8 cellular contexts compared by ENCODE assay signal in genomic region chr1:199272690-199273089, GRCh38.
A peak's percentile ranks its signal among the peaks of the same experiment; 100 is the strongest.
DNase-seq lines count a peak whose midpoint lies in the region; ATAC-seq and TF ChIP-seq lines count a peak whose summit lies in the region.

No MANE protein-coding gene starts in this region.

- POLR2A ChIA-PET in A673 (lab: Charles Lee; ENCODE audit: low non-redundant PET) = no interaction called here
- POLR2A ChIA-PET in CD8-positive, alpha-beta memory T cell (lab: Charles Lee) = no interaction called here

- H3K36me3 Mint-ChIP-seq in CD8-positive, alpha-beta memory T cell = no peaks in the 10 kb centered on the region
- no peaks in the 10 kb centered on the region for H3K36me3 Mint-ChIP-seq in glutamatergic neuron (ENCODE audit: unreplicated experiment)

- no peak for TF ChIP-seq POLR2A in body of pancreas (IDR thresholded peaks at IDR 0.05)

- 0 to 23% methylated on average over 3 of the region's 3 CpGs for WGBS in body of pancreas, 2 donors

- no TSS peak for BruUV-seq in A673 (replicated peaks; lab: Mats Ljungman, UMichigan)

- CTCF ChIA-PET in A673 (lab: Charles Lee) = no interaction called here
- CTCF ChIA-PET in CD8-positive, alpha-beta memory T cell (lab: Charles Lee) = no interaction called here

- no peaks in the 10 kb centered on the region for H3K9me3 Mint-ChIP-seq in CD8-positive, alpha-beta memory T cell
- H3K9me3 Mint-ChIP-seq in glutamatergic neuron (ENCODE audit: unreplicated experiment) = no peaks in the 10 kb centered on the region

- H3K27me3 ChIP-seq in A673 (replicated peaks; ENCODE audit: insufficient read depth, low read depth, low read length, poor library complexity) (no peaks in the 10 kb centered on the region), body of pancreas (no peaks in the 10 kb centered on the region), WERI-Rb-1 (ENCODE audit: insufficient read depth, low read depth, severe bottlenecking) (no peaks in the 10 kb centered on the region)
- no peaks in the 10 kb centered on the region for H3K27me3 ChIP-seq in CD8-positive, alpha-beta memory T cell (ENCODE audit: insufficient read depth, low read length, poor library complexity, severe bottlenecking)

- peak; percentile 50 for ATAC-seq in GM19324 (IDR thresholded peaks at IDR 0.05; ENCODE audit: low FRiP score, unreplicated experiment)
- ATAC-seq in HG03432 (IDR thresholded peaks at IDR 0.05; ENCODE audit: unreplicated experiment) = peak; percentile 86
- ATAC-seq in body of pancreas = peak; percentile 88
- ATAC-seq in omental fat pad (ENCODE audit: low FRiP score) = peak; percentile 59

- DNase-seq in A673 (ENCODE audit: low spot score) (peak; percentile 91), body of pancreas (peak; percentile 56 to 70 (median 68)), omental fat pad (ENCODE audit: low spot score) (no peak), WERI-Rb-1 (no peak), glutamatergic neuron (no peak)
- no peak for DNase-seq in CD8-positive, alpha-beta memory T cell

- H3K4me3 Mint-ChIP-seq in CD8-positive, alpha-beta memory T cell = no peak overlapping the region
- no peak overlapping the region for H3K4me3 Mint-ChIP-seq in glutamatergic neuron (ENCODE audit: unreplicated experiment)

- H3K4me1 Mint-ChIP-seq in CD8-positive, alpha-beta memory T cell = no peaks in the 10 kb centered on the region
- H3K4me1 Mint-ChIP-seq in glutamatergic neuron (ENCODE audit: low read depth, unreplicated experiment) = no peaks in the 10 kb centered on the region

- TF ChIP-seq CTCF in A673 (conservative IDR thresholded peaks at IDR 0.05; ENCODE audit: low read depth, low read length) = no peak
- TF ChIP-seq CTCF in body of pancreas (IDR thresholded peaks at IDR 0.05) = no peak
- no peak for TF ChIP-seq CTCF in omental fat pad (IDR thresholded peaks at IDR 0.05)
- no peak for TF ChIP-seq CTCF in WERI-Rb-1 (IDR thresholded peaks at IDR 0.05; ENCODE audit: low read depth, low read length)
- no peak for TF ChIP-seq CTCF in glutamatergic neuron (IDR thresholded peaks at IDR 0.05; ENCODE audit: partially characterized antibody, unreplicated experiment)

- H3K36me3 ChIP-seq in A673 (ENCODE audit: insufficient read depth, low read length, poor library complexity, severe bottlenecking) = peaks cover 3% of the 10 kb centered on the region
- H3K36me3 ChIP-seq in body of pancreas (replicated peaks in 1 of 2; ENCODE audit: insufficient read depth in 1 of 2, low read depth in 2 of 2) = no peaks in the 10 kb centered on the region
- H3K36me3 ChIP-seq in CD8-positive, alpha-beta memory T cell (ENCODE audit: insufficient read depth, low read length) = no peaks in the 10 kb centered on the region
- no peaks in the 10 kb centered on the region for H3K36me3 ChIP-seq in WERI-Rb-1

- peaks cover 2 to 7% of the 10 kb centered on the region in 2 donors for H3K27me3 Mint-ChIP-seq in CD8-positive, alpha-beta memory T cell
- H3K27me3 Mint-ChIP-seq in glutamatergic neuron (ENCODE audit: unreplicated experiment) = peaks cover 2% of the 10 kb centered on the region

- H3K4me3 ChIP-seq in A673 (ENCODE audit: low read depth, low read length, poor library complexity, severe bottlenecking) (no peak overlapping the region), body of pancreas (no peak overlapping the region), WERI-Rb-1 (ENCODE audit: low read depth, low read length) (no peak overlapping the region)
- no peak overlapping the region for H3K4me3 ChIP-seq in CD8-positive, alpha-beta memory T cell (ENCODE audit: low read length)

- no peak overlapping the region for H3K27ac Mint-ChIP-seq in CD8-positive, alpha-beta memory T cell
- no peak overlapping the region for H3K27ac Mint-ChIP-seq in glutamatergic neuron (ENCODE audit: unreplicated experiment)

- H3K27ac ChIP-seq in A673 (ENCODE audit: low read depth, low read length, poor library complexity, severe bottlenecking) (peak overlapping the region; percentile 78), body of pancreas (peak overlapping the region in 1 of 4 donors; percentile 67), WERI-Rb-1 (no peak overlapping the region)
- no peak overlapping the region for H3K27ac ChIP-seq in CD8-positive, alpha-beta memory T cell (ENCODE audit: low read depth, low read length)

- intact Hi-C loops in A673 (cut with micrococcal nuclease; ENCODE audit: unreplicated experiment) (loop anchor here (1.0 to 2.0 kb wide), 3 partner anchors 40 to 111 kb away; no protein-coding TSS in a partner anchor), body of pancreas (cut with DNase I) (no loop called here)

- H3K4me1 ChIP-seq in A673 (ENCODE audit: insufficient read depth, low read length, poor library complexity, severe bottlenecking) = peaks cover 24% of the 10 kb centered on the region
- peaks cover 26% of the 10 kb centered on the region for H3K4me1 ChIP-seq in body of pancreas
- H3K4me1 ChIP-seq in CD8-positive, alpha-beta memory T cell (ENCODE audit: insufficient read depth, low read length) = no peaks in the 10 kb centered on the region

- H3K9me3 ChIP-seq in A673 (ENCODE audit: low read depth, low read length, poor library complexity, severe bottlenecking) (no peaks in the 10 kb centered on the region), body of pancreas (no peaks in the 10 kb centered on the region), WERI-Rb-1 (ENCODE audit: severe bottlenecking) (no peaks in the 10 kb centered on the region)
- H3K9me3 ChIP-seq in CD8-positive, alpha-beta memory T cell (ENCODE audit: low read length) = no peaks in the 10 kb centered on the region

Comparison
In these comparisons a context has a peak if more than half of its experiments do, and no peak if none do; other contexts are left out.
1. DNase-seq: peak in A673 (single experiment) and body of pancreas (4 of 4); none in omental fat pad (single experiment), CD8-positive, alpha-beta memory T cell (0 of 5), WERI-Rb-1 (single experiment) and glutamatergic neuron (single experiment).
2. Peak in every context shown above with its lines, with median percentiles within 50 percentile points of each other: ATAC-seq.